Comparison of ENCODE assay signal across 30 cellular contexts in the genomic region with DNA sequence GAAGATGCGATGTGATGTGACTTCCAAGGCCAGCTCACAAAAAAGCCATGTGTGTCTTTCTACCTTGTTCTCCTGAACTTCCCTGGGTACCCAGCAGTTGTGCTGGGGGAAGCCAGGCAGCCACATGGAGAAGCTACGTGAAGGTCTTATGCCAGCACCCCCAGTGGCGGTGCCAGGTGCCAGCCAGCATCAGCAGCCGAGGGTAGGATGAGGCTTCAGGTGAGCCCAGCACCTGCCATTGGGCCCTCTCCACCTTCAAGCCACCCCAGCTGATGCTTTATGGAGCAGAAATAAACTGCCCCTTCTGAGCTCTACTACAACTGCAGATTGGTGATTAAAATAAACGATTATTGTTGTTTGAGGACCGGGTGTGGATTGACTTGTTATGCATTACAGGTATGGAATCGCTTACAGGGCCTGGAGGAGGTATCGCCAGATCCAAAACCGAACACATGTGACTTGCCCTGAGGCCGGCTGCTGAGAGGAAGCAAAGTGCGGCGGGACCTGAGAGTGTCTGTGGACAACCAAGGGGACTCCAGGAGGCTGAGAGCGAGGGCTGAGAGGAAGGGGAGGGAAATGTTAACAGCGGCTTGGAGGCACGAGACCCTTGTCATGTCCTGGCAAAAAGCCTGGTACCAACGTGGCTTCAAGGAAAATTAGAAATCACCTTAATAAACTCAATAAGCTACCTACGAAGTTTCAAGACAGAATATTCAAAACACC. TPM values are rescaled to one million over a fixed set of nuclear protein-coding genes. Genes with fewer than 3 reads are reported as not detected.
A peak's percentile ranks its signal among the peaks of the same experiment; 100 is the strongest.
DNase-seq lines count a peak whose midpoint lies in the region; ATAC-seq and TF ChIP-seq lines count a peak whose summit lies in the region.
"Had no signal": no experiment of that assay in that cellular context is flagged by ENCODE, and none has a peak within 500 bp of the region (broad histone marks: within the 10 kb centered on the region; RNA-seq: fewer than 3 reads in every experiment).

No MANE protein-coding gene starts in this region.

- in situ Hi-C loops in IMR-90 (cut with MboI; ENCODE audit: low sequenced_read_pairs): no loop called here

- no peak overlapping the region for H3K4me2 ChIP-seq in IMR-90 (ENCODE audit: low read depth, low read length)
- no peak overlapping the region for H3K4me2 ChIP-seq in osteoblast (ENCODE audit: insufficient read depth, low read length)

- H3K27ac ChIP-seq in IMR-90 (ENCODE audit: insufficient read depth, low read length): no peak overlapping the region
- no peak overlapping the region for H3K27ac ChIP-seq in osteoblast (ENCODE audit: low read depth, low read length)
- H3K27ac ChIP-seq in testis: no peak overlapping the region
- no peak overlapping the region for H3K27ac ChIP-seq in CD8-positive, alpha-beta T cell (ENCODE audit: low read depth, low read length)
- H3K27ac ChIP-seq: GM23248, SJCRH30 had no signal

- no peaks in the 10 kb centered on the region for H3K79me1 ChIP-seq in IMR-90 (ENCODE audit: low read depth in 1 of 2, low read length in 2 of 2)

- H3K9ac ChIP-seq in IMR-90 (ENCODE audit: low read depth, low read length): no peak overlapping the region
- H3K9ac ChIP-seq: GM23248 had no signal

- no peak overlapping the region for H2BK15ac ChIP-seq in IMR-90 (ENCODE audit: low read depth, low read length)

- H3K14ac ChIP-seq in IMR-90 (replicated peaks; ENCODE audit: low read depth, low read length): no peak overlapping the region

- POLR2A ChIA-PET in IMR-90 (lab: Charles Lee; ENCODE audit: unreplicated experiment): no interaction called here
- POLR2A ChIA-PET in CD8-positive, alpha-beta T cell (lab: Charles Lee): no interaction called here

- intact Hi-C loops in IMR-90 (cut with micrococcal nuclease): no loop called here
- intact Hi-C loops in testis (cut with DNase I; ENCODE audit: low total_unique reads): no loop called here
- intact Hi-C loops in CD8-positive, alpha-beta T cell (cut with DNase I, micrococcal nuclease): no loop called here

- no peak overlapping the region for H2BK120ac ChIP-seq in IMR-90 (ENCODE audit: low read depth, low read length)

- no peak for ATAC-seq in IMR-90 (ENCODE audit: low read depth)
- ATAC-seq in CD8-positive, alpha-beta T cell: no peak
- ATAC-seq: PC-3, Right ventricle myocardium inferior, SK-N-SH treated with all-trans-retinoic acid at 6 μM for 48 hours had no signal

- H2AK9ac ChIP-seq in IMR-90 (replicated peaks; ENCODE audit: low read depth, low read length, poor library complexity): no peak overlapping the region

- WGBS in IMR-90 (ENCODE audit: extremely low coverage in 2 of 2, insufficient read length in 1 of 2), 2 experiments: 75% methylated on average over 8 of the region's 17 CpGs; no CpG with 5 or more reads in 1 of the 2 experiments
- WGBS in testis, 2 donors: 94 to 96% methylated on average over 16 to 17 of the region's 17 CpGs

- H3K56ac ChIP-seq in IMR-90 (ENCODE audit: extremely low read depth, insufficient read depth, low read length): no peak overlapping the region

- no peak overlapping the region for H2BK20ac ChIP-seq in IMR-90 (ENCODE audit: low read depth, low read length)

- H2AFZ ChIP-seq in IMR-90 (replicated peaks; ENCODE audit: low read length, poor library complexity) (peak overlapping the region; percentile 21), osteoblast (ENCODE audit: low read length) (no peak overlapping the region)
- H2AFZ ChIP-seq: GM23248 had no signal

- no peaks in the 10 kb centered on the region for H3K9me1 ChIP-seq in IMR-90 (ENCODE audit: insufficient read depth, low read length)

- H3K4ac ChIP-seq in IMR-90 (ENCODE audit: low read depth, low read length): no peak overlapping the region

- H4K20me1 ChIP-seq in IMR-90 (ENCODE audit: insufficient read depth, low read length): no peaks in the 10 kb centered on the region
- H4K20me1 ChIP-seq in osteoblast (ENCODE audit: insufficient read depth, low read length): no peaks in the 10 kb centered on the region

- no peaks in the 10 kb centered on the region for H3K4me1 Mint-ChIP-seq in immature natural killer cell
- no peaks in the 10 kb centered on the region for H3K4me1 Mint-ChIP-seq in CD8-positive, alpha-beta T cell (ENCODE audit: low read depth)

- H3K9me3 Mint-ChIP-seq in immature natural killer cell: no peaks in the 10 kb centered on the region
- no peaks in the 10 kb centered on the region for H3K9me3 Mint-ChIP-seq in CD8-positive, alpha-beta T cell
- H3K9me3 Mint-ChIP-seq: CD4-positive, alpha-beta T cell; HFFc6 had no signal

- H3K23ac ChIP-seq in IMR-90 (ENCODE audit: low read depth, low read length): no peak overlapping the region

- no peak overlapping the region for H3K27ac Mint-ChIP-seq in immature natural killer cell
- H3K27ac Mint-ChIP-seq in CD8-positive, alpha-beta T cell: no peak overlapping the region
- H3K27ac Mint-ChIP-seq: CD4-positive, alpha-beta T cell; HFFc6 had no signal

- H4K5ac ChIP-seq in IMR-90 (ENCODE audit: low read depth, low read length): no peak overlapping the region

- H3K4me3 ChIP-seq in IMR-90 (ENCODE audit: insufficient read depth, low read depth, low read length) (no peak overlapping the region), osteoblast (ENCODE audit: insufficient read depth, low read length) (no peak overlapping the region), testis (no peak overlapping the region)
- no peak overlapping the region for H3K4me3 ChIP-seq in CD8-positive, alpha-beta T cell (ENCODE audit: low read depth, low read length)
- H3K4me3 ChIP-seq: GM23248, SJCRH30 had no signal

- dilution Hi-C loops in IMR-90 (cut with HindIII; ENCODE audit: low sequenced_read_pairs, unreplicated experiment): no loop called here

- H3K79me2 ChIP-seq in osteoblast (ENCODE audit: insufficient read depth, low read length): no peaks in the 10 kb centered on the region

- peaks cover 2 to 28% (median 5%) of the 10 kb centered on the region in 3 donors for H3K27me3 Mint-ChIP-seq in immature natural killer cell (ENCODE audit: low read depth in 3 of 3)
- H3K27me3 Mint-ChIP-seq in CD8-positive, alpha-beta T cell (ENCODE audit: low read depth): peaks cover 37% of the 10 kb centered on the region

- H3K4me3 Mint-ChIP-seq in immature natural killer cell: no peak overlapping the region
- no peak overlapping the region for H3K4me3 Mint-ChIP-seq in CD8-positive, alpha-beta T cell
- H3K4me3 Mint-ChIP-seq: CD4-positive, alpha-beta T cell; HFFc6 had no signal

- H3K9me3 ChIP-seq in IMR-90 (ENCODE audit: control insufficient read depth, insufficient read depth, low read length) (no peaks in the 10 kb centered on the region; the same call in 1 of the 2 replicates), osteoblast (ENCODE audit: low read depth, low read length) (no peaks in the 10 kb centered on the region), testis (no peaks in the 10 kb centered on the region)
- H3K9me3 ChIP-seq in CD8-positive, alpha-beta T cell (ENCODE audit: low read length): no peaks in the 10 kb centered on the region
- H3K9me3 ChIP-seq: BE2C, SJCRH30 had no signal

- no peaks in the 10 kb centered on the region for H3K36me3 Mint-ChIP-seq in immature natural killer cell
- no peaks in the 10 kb centered on the region for H3K36me3 Mint-ChIP-seq in CD8-positive, alpha-beta T cell

- no peak for DNase-seq in IMR-90
- peak; percentile 40 for DNase-seq in islet precursor cell
- DNase-seq in osteoblast (ENCODE audit: insufficient read length, low spot score, missing footprints): peak; percentile 34
- DNase-seq in testis: peak; percentile 0
- DNase-seq in immature natural killer cell: no peak
- no peak for DNase-seq in globus pallidus (ENCODE audit: low spot score)
- DNase-seq in CD8-positive, alpha-beta T cell: no peak
- DNase-seq: BE2C; COR-L47; DMS53; GM23248; H7; HFFc6; KBM-7; MV-4-11; NCI-H1105; NCI-H1436 treated with DMSO at 0.1 percent for 48 hours; NCI-H1930; NCI-H2107; NCI-H446; NCI-H526; NCI-H82; NK-92 treated with Interleukin-12 subunit alpha and Interleukin-12 subunit beta, amount 100 ng/mL, for 24 hours; PC-3; SJCRH30 had no signal

- H3K27me3 ChIP-seq in IMR-90 (ENCODE audit: control insufficient read depth, insufficient read depth, low read length) (no peaks in the 10 kb centered on the region; the same call in 1 of the 2 replicates), osteoblast (ENCODE audit: insufficient read depth, low read length) (no peaks in the 10 kb centered on the region), testis (no peaks in the 10 kb centered on the region)
- no peaks in the 10 kb centered on the region for H3K27me3 ChIP-seq in CD8-positive, alpha-beta T cell (ENCODE audit: insufficient read depth, low read length)
- H3K27me3 ChIP-seq: BE2C had no signal

- no peak for TF ChIP-seq RAD21 in IMR-90 (IDR thresholded peaks at IDR 0.05; ENCODE audit: low read length)

- H3K4me1 ChIP-seq in IMR-90 (ENCODE audit: control insufficient read depth, insufficient read depth, low read length): no peaks in the 10 kb centered on the region
- no peaks in the 10 kb centered on the region for H3K4me1 ChIP-seq in osteoblast (ENCODE audit: insufficient read depth, low read length)
- H3K4me1 ChIP-seq in testis: no peaks in the 10 kb centered on the region
- H3K4me1 ChIP-seq in CD8-positive, alpha-beta T cell (ENCODE audit: insufficient read depth, low read length): no peaks in the 10 kb centered on the region
- H3K4me1 ChIP-seq: BE2C, SJCRH30 had no signal

- TF ChIP-seq POLR2A in IMR-90 (IDR thresholded peaks at IDR 0.05; ENCODE audit: low read depth, low read length): no peak
- no peak for TF ChIP-seq POLR2A in testis (IDR thresholded peaks at IDR 0.05)

- CTCF ChIA-PET in IMR-90 (lab: Yijun Ruan, JAX): no interaction called here
- CTCF ChIA-PET in CD8-positive, alpha-beta T cell (lab: Charles Lee): no interaction called here

- BruUV-seq in IMR-90 (replicated peaks; lab: Mats Ljungman, UMichigan): no TSS peak

- no peak overlapping the region for H2BK5ac ChIP-seq in IMR-90 (ENCODE audit: low read depth, low read length, poor library complexity, severe bottlenecking)

- no peak overlapping the region for H2AK5ac ChIP-seq in IMR-90 (ENCODE audit: low read depth, low read length)

- H4K91ac ChIP-seq in IMR-90 (ENCODE audit: insufficient read depth, low read depth, low read length): no peak overlapping the region

- H3K36me3 ChIP-seq in IMR-90 (ENCODE audit: control insufficient read depth, insufficient read depth, low read length) (no peaks in the 10 kb centered on the region), osteoblast (ENCODE audit: insufficient read depth, low read length) (no peaks in the 10 kb centered on the region), testis (ENCODE audit: low read depth, missing control alignments) (no peaks in the 10 kb centered on the region)
- no peaks in the 10 kb centered on the region for H3K36me3 ChIP-seq in CD8-positive, alpha-beta T cell (ENCODE audit: insufficient read depth, low read length)
- H3K36me3 ChIP-seq: BE2C, SJCRH30 had no signal

- no peak overlapping the region for H4K8ac ChIP-seq in IMR-90 (ENCODE audit: low read depth in 2 of 2, low read length in 2 of 2)

- no peak overlapping the region for H3K18ac ChIP-seq in IMR-90 (ENCODE audit: low read depth, low read length)

- TF ChIP-seq CTCF in IMR-90 (conservative IDR thresholded peaks at IDR 0.05; ENCODE audit: low read depth, low read length) (no peak), osteoblast (IDR thresholded peaks at IDR 0.05; ENCODE audit: extremely low read depth, low read depth, low read length) (no peak), testis (IDR thresholded peaks at IDR 0.05) (no peak)
- no peak for TF ChIP-seq CTCF in CD8-positive, alpha-beta T cell (IDR thresholded peaks at IDR 0.05)

RNA-seq across cellular contexts. Expression of gene OLFM1, which starts 36.0 kb away (rescaled TPM):
- total RNA-seq in IMR-90 (2012; rRNA removed): 0.28 and 0.36 TPM in 2 replicates
- polyA plus RNA-seq in IMR-90 (2012; rRNA removed): 0.23 and 0.38 TPM in 2 replicates
- polyA plus RNA-seq in IMR-90 (2012; cell fraction: cytosol; rRNA removed): 0.23 and 0.24 TPM in 2 replicates
- 0.11 and 0.25 TPM in 2 replicates for polyA plus RNA-seq in IMR-90 (2012; cell fraction: nucleus; rRNA removed; ENCODE audit: low replicate concordance)
- total RNA-seq in osteoblast: under 0.01 and 0.29 TPM in 2 replicates
- total RNA-seq in testis: 10 to 100 TPM; 13.9 to 24.4 TPM
- polyA plus RNA-seq in testis (ENCODE audit: insufficient read depth, low read depth, low replicate concordance): 16.0 TPM
- polyA plus RNA-seq in immature natural killer cell: not detected
- not detected for total RNA-seq in CD8-positive, alpha-beta T cell
- total RNA-seq: CD4-positive, alpha-beta T cell; LHCN-M2; MCF 10A; SJCRH30 had no signal

Comparison
In these comparisons a context has a peak if more than half of its experiments do, and no peak if none do; other contexts are left out.
1. DNase-seq: peak in islet precursor cell (single experiment), osteoblast (single experiment) and testis (single experiment); none in IMR-90 (single experiment), immature natural killer cell (0 of 3), globus pallidus (single experiment) and CD8-positive, alpha-beta T cell (0 of 7).
2. RNA of gene OLFM1, which starts 36.0 kb away (total RNA-seq): 13.9 to 24.4 TPM in testis; 0.28 to 0.36 TPM in IMR-90, under 0.01 to 0.29 TPM in osteoblast and not detected in CD8-positive, alpha-beta T cell; every median in the first group is over 10 times any median in the second.